ENCODE assay signal across 1 cellular context in the genomic region with DNA sequence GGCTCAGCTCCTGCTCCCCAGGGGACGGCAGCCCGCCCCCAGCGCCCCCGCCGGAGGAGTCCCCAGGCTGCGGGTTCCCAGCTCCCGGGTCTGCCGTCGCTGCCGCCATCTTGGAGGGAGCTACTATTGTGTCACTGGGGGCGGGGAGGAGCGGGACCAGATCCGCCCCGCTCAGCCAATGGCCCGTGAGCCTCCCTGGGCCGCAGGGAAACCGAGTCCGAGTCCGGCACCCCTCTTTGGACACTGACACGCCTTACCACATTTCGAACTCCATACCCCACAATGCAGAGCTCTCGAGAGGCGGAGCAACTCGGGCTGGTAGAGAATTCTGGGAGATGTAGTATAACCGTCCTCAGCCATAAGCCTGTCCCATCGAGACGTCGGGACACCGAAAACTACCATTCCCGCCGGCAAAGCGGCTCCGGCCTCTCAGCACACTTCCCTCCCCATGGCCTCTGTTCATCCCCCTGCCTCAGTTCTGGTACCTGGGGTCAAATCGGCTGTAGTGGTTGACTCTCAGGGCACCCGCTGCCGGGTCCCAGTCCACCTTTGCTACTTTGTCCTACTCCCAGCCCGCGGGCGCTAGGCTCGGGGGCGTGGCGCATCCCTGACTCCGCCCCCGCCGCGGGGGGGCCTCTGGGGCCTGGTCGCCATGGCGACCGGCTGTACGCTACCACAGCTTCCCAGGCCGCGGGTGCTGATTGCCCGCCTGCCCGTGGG.
TF ChIP-seq lines count a peak whose summit lies in the region.

A gene (minus strand): TSS at position 133 of the 720 bp plus-strand sequence. CDS start 24 bp downstream, at position 109.
A gene with protein sequence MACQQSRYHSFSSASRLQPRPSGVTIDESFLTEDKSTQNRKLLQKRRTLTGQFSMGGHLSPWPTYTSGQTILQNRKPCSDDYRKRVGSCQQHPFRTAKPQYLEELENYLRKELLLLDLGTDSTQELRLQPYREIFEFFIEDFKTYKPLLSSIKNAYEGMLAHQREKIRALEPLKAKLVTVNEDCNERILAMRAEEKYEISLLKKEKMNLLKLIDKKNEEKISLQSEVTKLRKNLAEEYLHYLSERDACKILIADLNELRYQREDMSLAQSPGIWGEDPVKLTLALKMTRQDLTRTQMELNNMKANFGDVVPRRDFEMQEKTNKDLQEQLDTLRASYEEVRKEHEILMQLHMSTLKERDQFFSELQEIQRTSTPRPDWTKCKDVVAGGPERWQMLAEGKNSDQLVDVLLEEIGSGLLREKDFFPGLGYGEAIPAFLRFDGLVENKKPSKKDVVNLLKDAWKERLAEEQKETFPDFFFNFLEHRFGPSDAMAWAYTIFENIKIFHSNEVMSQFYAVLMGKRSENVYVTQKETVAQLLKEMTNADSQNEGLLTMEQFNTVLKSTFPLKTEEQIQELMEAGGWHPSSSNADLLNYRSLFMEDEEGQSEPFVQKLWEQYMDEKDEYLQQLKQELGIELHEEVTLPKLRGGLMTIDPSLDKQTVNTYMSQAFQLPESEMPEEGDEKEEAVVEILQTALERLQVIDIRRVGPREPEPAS (plus strand): TSS at position 462 of the 720 bp plus-strand sequence. CDS start 261 bp downstream, outside the sequence.

TF ChIP-seq in K562, 482 proteins besides CTCF, POLR2A, EP300 and RAD21 (continued from another document and continues in another):
- TF ChIP-seq, protein P1, sequence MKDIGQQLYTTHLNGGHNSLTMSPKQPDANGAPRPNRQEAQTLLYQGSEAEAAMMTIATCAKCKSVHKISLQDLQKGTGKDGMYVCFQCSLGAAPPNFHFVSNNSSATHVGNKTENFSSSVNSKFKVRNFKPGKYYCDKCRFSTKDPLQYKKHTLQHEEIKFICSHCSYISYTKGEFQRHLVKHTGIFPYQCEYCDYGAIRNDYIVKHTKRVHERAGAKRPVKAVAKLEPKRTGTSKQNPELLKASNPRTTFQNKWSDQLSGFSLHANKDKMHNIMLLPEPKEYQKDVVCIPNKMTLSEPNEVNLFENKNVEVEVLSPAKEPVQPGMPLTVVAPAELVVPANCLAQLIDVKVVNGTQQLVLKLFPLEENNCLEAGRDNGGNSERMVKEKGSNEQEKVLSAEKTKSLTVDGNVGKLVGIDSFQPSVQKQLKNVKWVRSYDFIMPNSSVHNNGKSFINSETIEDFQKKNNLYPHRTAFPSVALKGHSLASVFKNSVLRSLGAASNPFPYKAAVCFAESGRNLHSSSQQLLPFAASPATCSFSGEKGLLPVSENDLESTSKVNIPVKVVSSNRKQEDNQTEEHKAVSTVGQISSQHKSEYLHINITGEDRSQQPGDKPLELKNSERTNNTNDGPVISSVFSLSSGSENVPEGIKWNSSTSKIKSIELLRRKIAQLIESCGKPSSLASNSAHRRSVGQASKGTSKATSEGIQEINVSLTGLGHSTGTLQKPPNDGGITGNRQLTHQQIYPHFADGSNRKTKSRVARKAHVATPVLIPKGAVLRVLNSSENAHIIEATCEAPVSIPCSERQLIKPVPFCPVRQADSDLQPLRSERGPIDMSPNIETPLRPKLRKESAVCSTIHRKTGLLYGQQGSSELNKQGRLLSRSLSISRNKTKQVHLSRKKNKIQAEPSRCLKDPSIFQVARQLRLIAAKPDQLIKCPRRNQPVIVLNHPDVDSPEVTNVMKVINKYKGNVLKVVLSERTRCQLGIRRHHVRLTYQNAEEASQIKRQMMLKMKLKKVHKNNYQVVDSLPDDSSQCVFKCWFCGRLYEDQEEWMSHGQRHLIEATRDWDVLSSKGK (CRISPR knock-in tag; IDR thresholded peaks at IDR 0.05): no peak
- TF ChIP-seq, protein P2, sequence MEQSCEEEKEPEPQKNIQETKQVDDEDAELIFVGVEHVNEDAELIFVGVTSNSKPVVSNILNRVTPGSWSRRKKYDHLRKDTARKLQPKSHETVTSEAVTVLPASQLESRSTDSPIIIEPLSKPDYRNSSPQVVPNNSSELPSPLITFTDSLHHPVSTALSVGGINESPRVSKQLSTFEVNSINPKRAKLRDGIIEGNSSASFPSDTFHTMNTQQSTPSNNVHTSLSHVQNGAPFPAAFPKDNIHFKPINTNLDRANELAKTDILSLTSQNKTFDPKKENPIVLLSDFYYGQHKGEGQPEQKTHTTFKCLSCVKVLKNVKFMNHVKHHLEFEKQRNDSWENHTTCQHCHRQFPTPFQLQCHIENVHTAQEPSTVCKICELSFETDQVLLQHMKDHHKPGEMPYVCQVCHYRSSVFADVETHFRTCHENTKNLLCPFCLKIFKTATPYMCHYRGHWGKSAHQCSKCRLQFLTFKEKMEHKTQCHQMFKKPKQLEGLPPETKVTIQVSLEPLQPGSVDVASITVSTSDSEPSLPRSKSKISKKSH (CRISPR knock-in tag; IDR thresholded peaks at IDR 0.05): no peak
- 0 out of 2 replicates have a peak, but pooled peaks have one; percentile 15 for TF ChIP-seq FOXP1 (CRISPR knock-in tag; IDR thresholded peaks at IDR 0.05)
- TF ChIP-seq RBM15 (IDR thresholded peaks at IDR 0.05; ENCODE audit: insufficient read depth, low read length): no peak
- peak; percentile 95 for TF ChIP-seq TBP (optimal IDR thresholded peaks at IDR 0.05; ENCODE audit: low read depth, low read length)
- TF ChIP-seq KDM5B (IDR thresholded peaks at IDR 0.05; ENCODE audit: insufficient replicate concordance, low read depth, low read length): peak; percentile 84
- no peak for TF ChIP-seq ZNF324 (CRISPR knock-in tag; IDR thresholded peaks at IDR 0.05)
- no peak for TF ChIP-seq EHMT2 (IDR thresholded peaks at IDR 0.05)
- TF ChIP-seq PTRF (tag; IDR thresholded peaks at IDR 0.05): no peak
- TF ChIP-seq, protein P3, sequence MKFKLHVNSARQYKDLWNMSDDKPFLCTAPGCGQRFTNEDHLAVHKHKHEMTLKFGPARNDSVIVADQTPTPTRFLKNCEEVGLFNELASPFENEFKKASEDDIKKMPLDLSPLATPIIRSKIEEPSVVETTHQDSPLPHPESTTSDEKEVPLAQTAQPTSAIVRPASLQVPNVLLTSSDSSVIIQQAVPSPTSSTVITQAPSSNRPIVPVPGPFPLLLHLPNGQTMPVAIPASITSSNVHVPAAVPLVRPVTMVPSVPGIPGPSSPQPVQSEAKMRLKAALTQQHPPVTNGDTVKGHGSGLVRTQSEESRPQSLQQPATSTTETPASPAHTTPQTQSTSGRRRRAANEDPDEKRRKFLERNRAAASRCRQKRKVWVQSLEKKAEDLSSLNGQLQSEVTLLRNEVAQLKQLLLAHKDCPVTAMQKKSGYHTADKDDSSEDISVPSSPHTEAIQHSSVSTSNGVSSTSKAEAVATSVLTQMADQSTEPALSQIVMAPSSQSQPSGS (CRISPR knock-in tag; IDR thresholded peaks at IDR 0.05): no peak
- 0 out of 2 replicates have a peak, but pooled peaks have one; percentile 16 for TF ChIP-seq MYC (IDR thresholded peaks at IDR 0.05; ENCODE audit: low read depth, low read length)
- no peak for TF ChIP-seq MYC (CRISPR knock-in tag; IDR thresholded peaks at IDR 0.05; ENCODE audit: borderline replicate concordance, low read depth)
- TF ChIP-seq ZNF444 (CRISPR knock-in tag; IDR thresholded peaks at IDR 0.05): no peak
- TF ChIP-seq ATF1 (CRISPR knock-in tag; IDR thresholded peaks at IDR 0.05): no peak
- TF ChIP-seq ATF1 (tag; IDR thresholded peaks at IDR 0.05): peak; percentile 89
- no peak for TF ChIP-seq MCM3 (IDR thresholded peaks at IDR 0.05)
- TF ChIP-seq KLF1 (tag; IDR thresholded peaks at IDR 0.05): no peak
- no peak for TF ChIP-seq PRPF4 (IDR thresholded peaks at IDR 0.05; ENCODE audit: insufficient read depth, low read depth, low read length, poor library complexity, severe bottlenecking)
- TF ChIP-seq ZNF551 (CRISPR knock-in tag; IDR thresholded peaks at IDR 0.05): no peak
- TF ChIP-seq ZNF408 (CRISPR knock-in tag; IDR thresholded peaks at IDR 0.05; ENCODE audit: low read depth): no peak
- no peak for TF ChIP-seq GTF2A2 (tag; IDR thresholded peaks at IDR 0.05)
- TF ChIP-seq CBX8 (IDR thresholded peaks at IDR 0.05; ENCODE audit: borderline replicate concordance, extremely low read depth, low read depth, low read length, poor library complexity, severe bottlenecking): no peak
- TF ChIP-seq GATAD2B (IDR thresholded peaks at IDR 0.05; ENCODE audit: borderline replicate concordance): no peak
- no peak for TF ChIP-seq ESRRB (CRISPR knock-in tag; IDR thresholded peaks at IDR 0.05; ENCODE audit: borderline replicate concordance)
- TF ChIP-seq ZNF695 (CRISPR knock-in tag; IDR thresholded peaks at IDR 0.05): no peak
- TF ChIP-seq, protein P4, sequence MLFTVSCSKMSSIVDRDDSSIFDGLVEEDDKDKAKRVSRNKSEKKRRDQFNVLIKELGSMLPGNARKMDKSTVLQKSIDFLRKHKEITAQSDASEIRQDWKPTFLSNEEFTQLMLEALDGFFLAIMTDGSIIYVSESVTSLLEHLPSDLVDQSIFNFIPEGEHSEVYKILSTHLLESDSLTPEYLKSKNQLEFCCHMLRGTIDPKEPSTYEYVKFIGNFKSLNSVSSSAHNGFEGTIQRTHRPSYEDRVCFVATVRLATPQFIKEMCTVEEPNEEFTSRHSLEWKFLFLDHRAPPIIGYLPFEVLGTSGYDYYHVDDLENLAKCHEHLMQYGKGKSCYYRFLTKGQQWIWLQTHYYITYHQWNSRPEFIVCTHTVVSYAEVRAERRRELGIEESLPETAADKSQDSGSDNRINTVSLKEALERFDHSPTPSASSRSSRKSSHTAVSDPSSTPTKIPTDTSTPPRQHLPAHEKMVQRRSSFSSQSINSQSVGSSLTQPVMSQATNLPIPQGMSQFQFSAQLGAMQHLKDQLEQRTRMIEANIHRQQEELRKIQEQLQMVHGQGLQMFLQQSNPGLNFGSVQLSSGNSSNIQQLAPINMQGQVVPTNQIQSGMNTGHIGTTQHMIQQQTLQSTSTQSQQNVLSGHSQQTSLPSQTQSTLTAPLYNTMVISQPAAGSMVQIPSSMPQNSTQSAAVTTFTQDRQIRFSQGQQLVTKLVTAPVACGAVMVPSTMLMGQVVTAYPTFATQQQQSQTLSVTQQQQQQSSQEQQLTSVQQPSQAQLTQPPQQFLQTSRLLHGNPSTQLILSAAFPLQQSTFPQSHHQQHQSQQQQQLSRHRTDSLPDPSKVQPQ (CRISPR knock-in tag; IDR thresholded peaks at IDR 0.05; ENCODE audit: borderline replicate concordance): no peak
- TF ChIP-seq NFATC3 (IDR thresholded peaks at IDR 0.05): no peak
- TF ChIP-seq ETV6 (IDR thresholded peaks at IDR 0.05; ENCODE audit: borderline replicate concordance in 1 of 2, low read depth in 2 of 2, low read length in 1 of 2): no peak
- no peak for TF ChIP-seq ETV6 (CRISPR knock-in tag; IDR thresholded peaks at IDR 0.05; ENCODE audit: borderline replicate concordance)
- TF ChIP-seq SAP30 (IDR thresholded peaks at IDR 0.05; ENCODE audit: borderline replicate concordance, insufficient read depth, low read depth, low read length, poor library complexity, severe bottlenecking): no peak
- no peak for TF ChIP-seq GATA2 (CRISPR knock-in tag; IDR thresholded peaks at IDR 0.05)
- peak; percentile 95 for TF ChIP-seq TAF9B (IDR thresholded peaks at IDR 0.05; ENCODE audit: partially characterized antibody)
- no peak for TF ChIP-seq ZNF778 (CRISPR knock-in tag; IDR thresholded peaks at IDR 0.05)
- TF ChIP-seq ZC3H8 (IDR thresholded peaks at IDR 0.05): no peak
- TF ChIP-seq L3MBTL2 (IDR thresholded peaks at IDR 0.05): peak; percentile 80
- TF ChIP-seq, protein P5, sequence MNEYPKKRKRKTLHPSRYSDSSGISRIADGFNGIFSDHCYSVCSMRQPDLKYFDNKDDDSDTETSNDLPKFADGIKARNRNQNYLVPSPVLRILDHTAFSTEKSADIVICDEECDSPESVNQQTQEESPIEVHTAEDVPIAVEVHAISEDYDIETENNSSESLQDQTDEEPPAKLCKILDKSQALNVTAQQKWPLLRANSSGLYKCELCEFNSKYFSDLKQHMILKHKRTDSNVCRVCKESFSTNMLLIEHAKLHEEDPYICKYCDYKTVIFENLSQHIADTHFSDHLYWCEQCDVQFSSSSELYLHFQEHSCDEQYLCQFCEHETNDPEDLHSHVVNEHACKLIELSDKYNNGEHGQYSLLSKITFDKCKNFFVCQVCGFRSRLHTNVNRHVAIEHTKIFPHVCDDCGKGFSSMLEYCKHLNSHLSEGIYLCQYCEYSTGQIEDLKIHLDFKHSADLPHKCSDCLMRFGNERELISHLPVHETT (CRISPR knock-in tag; conservative IDR thresholded peaks at IDR 0.05 in 1 of 2, IDR thresholded peaks at IDR 0.05 in 1 of 2): peak in 1 of 2 experiments; percentile 94; a peak in 2 of 4 replicates
- TF ChIP-seq CBX2 (IDR thresholded peaks at IDR 0.05; ENCODE audit: insufficient read depth, low read length, poor library complexity, severe bottlenecking): no peak
- TF ChIP-seq ZNF57 (CRISPR knock-in tag; IDR thresholded peaks at IDR 0.05): no peak
- TF ChIP-seq U2AF2 (optimal IDR thresholded peaks at IDR 0.05; ENCODE audit: low read depth, low read length): no peak
- no peak for TF ChIP-seq IFI16 (CRISPR knock-in tag; IDR thresholded peaks at IDR 0.05)
- TF ChIP-seq TBL1XR1 (IDR thresholded peaks at IDR 0.05; ENCODE audit: low read length in 2 of 2): 0 out of 4 replicates have a peak, but pooled peaks of 1 of the 2 experiments have one; percentile 7
- TF ChIP-seq GABPB2 (CRISPR knock-in tag; conservative IDR thresholded peaks at IDR 0.05): no peak
- TF ChIP-seq, protein P6, sequence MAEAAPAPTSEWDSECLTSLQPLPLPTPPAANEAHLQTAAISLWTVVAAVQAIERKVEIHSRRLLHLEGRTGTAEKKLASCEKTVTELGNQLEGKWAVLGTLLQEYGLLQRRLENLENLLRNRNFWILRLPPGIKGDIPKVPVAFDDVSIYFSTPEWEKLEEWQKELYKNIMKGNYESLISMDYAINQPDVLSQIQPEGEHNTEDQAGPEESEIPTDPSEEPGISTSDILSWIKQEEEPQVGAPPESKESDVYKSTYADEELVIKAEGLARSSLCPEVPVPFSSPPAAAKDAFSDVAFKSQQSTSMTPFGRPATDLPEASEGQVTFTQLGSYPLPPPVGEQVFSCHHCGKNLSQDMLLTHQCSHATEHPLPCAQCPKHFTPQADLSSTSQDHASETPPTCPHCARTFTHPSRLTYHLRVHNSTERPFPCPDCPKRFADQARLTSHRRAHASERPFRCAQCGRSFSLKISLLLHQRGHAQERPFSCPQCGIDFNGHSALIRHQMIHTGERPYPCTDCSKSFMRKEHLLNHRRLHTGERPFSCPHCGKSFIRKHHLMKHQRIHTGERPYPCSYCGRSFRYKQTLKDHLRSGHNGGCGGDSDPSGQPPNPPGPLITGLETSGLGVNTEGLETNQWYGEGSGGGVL (CRISPR knock-in tag; IDR thresholded peaks at IDR 0.05): no peak
- peak; percentile 78 for TF ChIP-seq GABPB1 (CRISPR knock-in tag; IDR thresholded peaks at IDR 0.05)
